In genomic region chr7:151013356-151013727, GRCh38 we compare ENCODE assay signal across 7 cellular contexts. TPM values are rescaled to one million over a fixed set of nuclear protein-coding genes. Genes with fewer than 3 reads are reported as not detected.
DNase-seq lines count a peak whose midpoint lies in the region; ATAC-seq and TF ChIP-seq lines count a peak whose summit lies in the region.
"Had no signal": no experiment of that assay in that cellular context is flagged by ENCODE, and none has a peak within 500 bp of the region (broad histone marks: within the 10 kb centered on the region; RNA-seq: fewer than 3 reads in every experiment).

No MANE protein-coding gene starts in this region.

- no peak overlapping the region for H3K4me3 Mint-ChIP-seq in activated naive CD4-positive, alpha-beta T cell treated with anti-CD3 and anti-CD28 coated beads, Interleukin-2, amount 50 U/mL, for 24 hours

- peaks cover 26% of the 10 kb centered on the region for H3K4me1 ChIP-seq in upper lobe of right lung

- no peaks in the 10 kb centered on the region for H3K27me3 Mint-ChIP-seq in activated naive CD4-positive, alpha-beta T cell treated with anti-CD3 and anti-CD28 coated beads, Interleukin-2, amount 50 U/mL, for 24 hours

- TF ChIP-seq CTCF in upper lobe of right lung (IDR thresholded peaks at IDR 0.05): no peak

- intact Hi-C loops in left ventricle myocardium superior (cut with micrococcal nuclease): no loop called here
- intact Hi-C loops in upper lobe of right lung (cut with DNase I): no loop called here

- no peak overlapping the region for H3K27ac ChIP-seq in upper lobe of right lung

- no peaks in the 10 kb centered on the region for H3K36me3 ChIP-seq in upper lobe of right lung

- no peaks in the 10 kb centered on the region for H3K9me3 Mint-ChIP-seq in activated naive CD4-positive, alpha-beta T cell treated with anti-CD3 and anti-CD28 coated beads, Interleukin-2, amount 50 U/mL, for 24 hours

- peak overlapping the region; percentile 34 for H3K4me3 ChIP-seq in upper lobe of right lung

- H3K27ac Mint-ChIP-seq in activated naive CD4-positive, alpha-beta T cell treated with anti-CD3 and anti-CD28 coated beads, Interleukin-2, amount 50 U/mL, for 24 hours: peak overlapping the region; percentile 98

- no peak for DNase-seq in activated naive CD4-positive, alpha-beta T cell treated with Interleukin-2 at 50 U/mL for 16 hours
- DNase-seq in left ventricle myocardium superior (no peak), upper lobe of right lung (no peak), DMS114 treated with DMSO at 0.1 percent for 48 hours (lab: John Stamatoyannopoulos, UW; ENCODE audit: unreplicated experiment) (no peak)

- peak; percentile 20 for ATAC-seq in left ventricle myocardium superior
- ATAC-seq in upper lobe of right lung: no peak
- no peak for ATAC-seq in GM18502 (IDR thresholded peaks at IDR 0.05; ENCODE audit: poor library complexity, unreplicated experiment)

- H3K27me3 ChIP-seq in upper lobe of right lung: peaks cover 13% of the 10 kb centered on the region

- H3K4me1 Mint-ChIP-seq in activated naive CD4-positive, alpha-beta T cell treated with anti-CD3 and anti-CD28 coated beads, Interleukin-2, amount 50 U/mL, for 24 hours: peaks cover 82% of the 10 kb centered on the region

- no peaks in the 10 kb centered on the region for H3K36me3 Mint-ChIP-seq in activated naive CD4-positive, alpha-beta T cell treated with anti-CD3 and anti-CD28 coated beads, Interleukin-2, amount 50 U/mL, for 24 hours

- H3K9me3 ChIP-seq in upper lobe of right lung: no peaks in the 10 kb centered on the region

RNA-seq across cellular contexts. Expression of gene ATG9B, which starts 11.0 kb away (rescaled TPM):
- total RNA-seq in left ventricle myocardium superior (not detected), upper lobe of right lung (0.17 TPM)
- total RNA-seq: dermis blood vessel endothelial cell had no signal

RNA-seq across cellular contexts. Expression of gene ABCB8, which starts 14.9 kb away (rescaled TPM):
- total RNA-seq in left ventricle myocardium superior (29.7 TPM), upper lobe of right lung (40.6 TPM)

RNA-seq across cellular contexts. Expression of gene NOS3, which starts 22.5 kb away (rescaled TPM):
- total RNA-seq in left ventricle myocardium superior (10.9 TPM), upper lobe of right lung (42.9 TPM)

RNA-seq across cellular contexts. Expression of gene ASIC3, which starts 35.0 kb away (rescaled TPM):
- total RNA-seq in left ventricle myocardium superior: 8.6 TPM
- total RNA-seq in upper lobe of right lung: 2.6 TPM
- total RNA-seq: dermis blood vessel endothelial cell had no signal

RNA-seq across cellular contexts. Expression of gene KCNH2, which starts 35.2 kb away (rescaled TPM):
- total RNA-seq in left ventricle myocardium superior (107 TPM), upper lobe of right lung (3.6 TPM)
- total RNA-seq: dermis blood vessel endothelial cell had no signal
